ENCODE assay signal across 15 cellular contexts in genomic region chr3:123446610-123447109, GRCh38. TPM values are rescaled to one million over a fixed set of nuclear protein-coding genes. Genes with fewer than 3 reads are reported as not detected.
DNase-seq lines count a peak whose midpoint lies in the region; ATAC-seq and TF ChIP-seq lines count a peak whose summit lies in the region.
"Had no signal": no experiment of that assay in that cellular context is flagged by ENCODE, and none has a peak within 500 bp of the region (broad histone marks: within the 10 kb centered on the region; RNA-seq: fewer than 3 reads in every experiment).

No MANE protein-coding gene starts in this region.

- TF ChIP-seq CTCF in lower lobe of right lung (IDR thresholded peaks at IDR 0.05) = no peak

- DNase-seq in T-helper 1 cell (no peak), lower lobe of right lung (no peak), AG08395 (ENCODE audit: low spot score) (no peak), NAMALWA (ENCODE audit: low spot score) (no peak)
- no peak for DNase-seq in activated CD4-positive, alpha-beta T cell treated with anti-CD3 and anti-CD28 coated beads, Interleukin-2, amount 50 U/mL, for 48 hours
- DNase-seq: activated CD4-positive, alpha-beta T cell treated with anti-CD3 and anti-CD28 coated beads for 1 hour; NCI-H1436; NCI-H774; stimulated activated CD4-positive, alpha-beta T cell treated with anti-CD3 and anti-CD28 coated beads, Interleukin-12 subunit alpha, Interleukin-12 subunit beta, amount 100 ng/mL, for 4 hours had no signal

- no peak overlapping the region for H3K27ac ChIP-seq in lower lobe of right lung
- H3K27ac ChIP-seq: 22Rv1 had no signal

- intact Hi-C loops in lower lobe of right lung (cut with DNase I) = no loop called here

- H3K4me3 ChIP-seq in lower lobe of right lung = peak overlapping the region; percentile 25
- H3K4me3 ChIP-seq: mucosa of descending colon had no signal

- peaks cover 2% of the 10 kb centered on the region for H3K4me1 Mint-ChIP-seq in T-helper 1 cell treated with Interleukin-12 subunit alpha and Interleukin-12 subunit beta and Interleukin-4 antibody, amounts not matched to agents 30 μg/mL and 1 μg/mL, for 36 hours (ENCODE audit: low read depth)
- no peaks in the 10 kb centered on the region for H3K4me1 Mint-ChIP-seq in activated T-helper 17 cell treated with anti-CD3 and anti-CD28 coated beads, Interleukin-2, amount 50 U/mL, for 72 hours
- H3K4me1 Mint-ChIP-seq in stimulated activated memory B cell treated with anti-CD40 and anti-IgM and Interleukin-4, amounts not matched to agents 10 μg/mL and 1 μg/mL and 100 μg/mL, for 72 hours = no peaks in the 10 kb centered on the region

- no peaks in the 10 kb centered on the region for H3K9me3 Mint-ChIP-seq in T-helper 1 cell treated with Interleukin-12 subunit alpha and Interleukin-12 subunit beta and Interleukin-4 antibody, amounts not matched to agents 30 μg/mL and 1 μg/mL, for 36 hours
- H3K9me3 Mint-ChIP-seq in activated T-helper 17 cell treated with anti-CD3 and anti-CD28 coated beads, Interleukin-2, amount 50 U/mL, for 72 hours = no peaks in the 10 kb centered on the region
- no peaks in the 10 kb centered on the region for H3K9me3 Mint-ChIP-seq in stimulated activated memory B cell treated with anti-CD40 and anti-IgM and Interleukin-4, amounts not matched to agents 10 μg/mL and 1 μg/mL and 100 μg/mL, for 72 hours

- no peaks in the 10 kb centered on the region for H3K36me3 ChIP-seq in lower lobe of right lung

- no peaks in the 10 kb centered on the region for H3K9me3 ChIP-seq in lower lobe of right lung
- H3K9me3 ChIP-seq: mucosa of descending colon had no signal

- H3K4me3 Mint-ChIP-seq in T-helper 1 cell treated with Interleukin-12 subunit alpha and Interleukin-12 subunit beta and Interleukin-4 antibody, amounts not matched to agents 30 μg/mL and 1 μg/mL, for 36 hours = peak overlapping the region; percentile 63
- peak overlapping the region; percentile 51 for H3K4me3 Mint-ChIP-seq in activated T-helper 17 cell treated with anti-CD3 and anti-CD28 coated beads, Interleukin-2, amount 50 U/mL, for 72 hours
- H3K4me3 Mint-ChIP-seq in stimulated activated memory B cell treated with anti-CD40 and anti-IgM and Interleukin-4, amounts not matched to agents 10 μg/mL and 1 μg/mL and 100 μg/mL, for 72 hours = peak overlapping the region; percentile 10

- peaks cover 57% of the 10 kb centered on the region for H3K27me3 Mint-ChIP-seq in T-helper 1 cell treated with Interleukin-12 subunit alpha and Interleukin-12 subunit beta and Interleukin-4 antibody, amounts not matched to agents 30 μg/mL and 1 μg/mL, for 36 hours (ENCODE audit: low read depth)
- H3K27me3 Mint-ChIP-seq in activated T-helper 17 cell treated with anti-CD3 and anti-CD28 coated beads, Interleukin-2, amount 50 U/mL, for 72 hours = peaks cover 49% of the 10 kb centered on the region
- H3K27me3 Mint-ChIP-seq in stimulated activated memory B cell treated with anti-CD40 and anti-IgM and Interleukin-4, amounts not matched to agents 10 μg/mL and 1 μg/mL and 100 μg/mL, for 72 hours = peaks cover 77% of the 10 kb centered on the region

- no peak for ATAC-seq in activated T-helper 17 cell treated with anti-CD3 and anti-CD28 coated beads, Interleukin-2, amount 50 U/mL, for 72 hours (replicated peaks)
- no peak for ATAC-seq in lower lobe of right lung
- no peak for ATAC-seq in stimulated activated memory B cell treated with anti-CD40 and anti-IgM and Interleukin-4, amounts not matched to agents 10 μg/mL and 1 μg/mL and 100 μg/mL, for 72 hours
- ATAC-seq: mucosa of descending colon had no signal

- H3K4me1 ChIP-seq in lower lobe of right lung = peaks cover 15% of the 10 kb centered on the region

- peaks cover 1% of the 10 kb centered on the region for H3K36me3 Mint-ChIP-seq in T-helper 1 cell treated with Interleukin-12 subunit alpha and Interleukin-12 subunit beta and Interleukin-4 antibody, amounts not matched to agents 30 μg/mL and 1 μg/mL, for 36 hours (ENCODE audit: low read depth)
- H3K36me3 Mint-ChIP-seq in activated T-helper 17 cell treated with anti-CD3 and anti-CD28 coated beads, Interleukin-2, amount 50 U/mL, for 72 hours (ENCODE audit: low read depth) = no peaks in the 10 kb centered on the region
- no peaks in the 10 kb centered on the region for H3K36me3 Mint-ChIP-seq in stimulated activated memory B cell treated with anti-CD40 and anti-IgM and Interleukin-4, amounts not matched to agents 10 μg/mL and 1 μg/mL and 100 μg/mL, for 72 hours

- peak overlapping the region; percentile 38 for H3K27ac Mint-ChIP-seq in T-helper 1 cell treated with Interleukin-12 subunit alpha and Interleukin-12 subunit beta and Interleukin-4 antibody, amounts not matched to agents 30 μg/mL and 1 μg/mL, for 36 hours
- no peak overlapping the region for H3K27ac Mint-ChIP-seq in activated T-helper 17 cell treated with anti-CD3 and anti-CD28 coated beads, Interleukin-2, amount 50 U/mL, for 72 hours
- H3K27ac Mint-ChIP-seq in stimulated activated memory B cell treated with anti-CD40 and anti-IgM and Interleukin-4, amounts not matched to agents 10 μg/mL and 1 μg/mL and 100 μg/mL, for 72 hours = no peak overlapping the region

- peaks cover 53% of the 10 kb centered on the region for H3K27me3 ChIP-seq in lower lobe of right lung (ENCODE audit: low read depth)

RNA-seq across cellular contexts. Expression of gene ADCY5, which starts 2.2 kb away (rescaled TPM):
- not detected for total RNA-seq in activated T-helper 17 cell treated with anti-CD3 and anti-CD28 coated beads, Interleukin-2, amount 50 U/mL, for 72 hours
- total RNA-seq in lower lobe of right lung = 5.6 TPM
- total RNA-seq: endothelial cell of umbilical vein had no signal

Comparison
In these comparisons a context has a peak if more than half of its experiments do, and no peak if none do; other contexts are left out.
1. H3K4me3 Mint-ChIP-seq: peak in every context shown above with its lines; median percentile 63 in T-helper 1 cell treated with Interleukin-12 subunit alpha and Interleukin-12 subunit beta and Interleukin-4 antibody, amounts not matched to agents 30 μg/mL and 1 μg/mL, for 36 hours; 51 in activated T-helper 17 cell treated with anti-CD3 and anti-CD28 coated beads, Interleukin-2, amount 50 U/mL, for 72 hours; 10 in stimulated activated memory B cell treated with anti-CD40 and anti-IgM and Interleukin-4, amounts not matched to agents 10 μg/mL and 1 μg/mL and 100 μg/mL, for 72 hours.